Comparison of ENCODE assay signal across 10 cellular contexts in genomic region chr7:129277629-129278028, GRCh38.
"Had no signal": no experiment of that assay in that cellular context is flagged by ENCODE, and none has a peak within 500 bp of the region (broad histone marks: within the 10 kb centered on the region; RNA-seq: fewer than 3 reads in every experiment).

No MANE protein-coding gene starts in this region.

- H3K9ac ChIP-seq: GM23248 had no signal

- DNase-seq: GM23248, GOT3, H7, H9, HCEC 1CT, HFFc6 had no signal

- H2AFZ ChIP-seq: GM23248 had no signal

- H3K4me3 Mint-ChIP-seq: H9, HFFc6 had no signal

- ATAC-seq: HCT116 had no signal

- H3K27ac ChIP-seq: GM23248 had no signal

- H3K27ac Mint-ChIP-seq: H9, HFFc6 had no signal

- H3K36me3 ChIP-seq: HAP-1 had no signal

- H3K4me3 ChIP-seq: GM23248, HAP-1 had no signal

- FAIRE-seq: H1, H54 had no signal
